In genomic region chr3:52841981-52842340, GRCh38 we compare ENCODE assay signal across 15 cellular contexts. TPM values are rescaled to one million over a fixed set of nuclear protein-coding genes. Genes with fewer than 3 reads are reported as not detected.
DNase-seq lines count a peak whose midpoint lies in the region; ATAC-seq, FAIRE-seq and TF ChIP-seq lines count a peak whose summit lies in the region.
"Had no signal": no experiment of that assay in that cellular context is flagged by ENCODE, and none has a peak within 500 bp of the region (broad histone marks: within the 10 kb centered on the region; RNA-seq: fewer than 3 reads in every experiment).

No MANE protein-coding gene starts in this region.

- in situ Hi-C loops in HepG2 (cut with HindIII; ENCODE audit: extremely low pct_ligation_motif_present, low pct_unique_long_range_greater_than_20kb): no loop called here

- no peak overlapping the region for H3K9ac ChIP-seq in liver (ENCODE audit: low read depth in 1 of 2, low read length in 2 of 2)
- H3K9ac ChIP-seq in HepG2 (ENCODE audit: insufficient read depth, low read depth, low read length): no peak overlapping the region

- no peak for TF ChIP-seq EP300 in HepG2 (IDR thresholded peaks at IDR 0.05; ENCODE audit: low read depth in 2 of 2, low read length in 2 of 2)
- TF ChIP-seq EP300 in HepG2 (CRISPR knock-in tag; IDR thresholded peaks at IDR 0.05; ENCODE audit: borderline replicate concordance): no peak

- WGBS in liver: 83% methylated on average over 12 of the region's 12 CpGs
- WGBS in HepG2 (ENCODE audit: low lambda C conversion rate): 82% methylated on average over 12 of the region's 12 CpGs

- no peaks in the 10 kb centered on the region for H3K27me3 ChIP-seq in liver (ENCODE audit: control insufficient read depth in 4 of 4, insufficient read depth in 4 of 4, low read length in 3 of 4)
- no peaks in the 10 kb centered on the region for H3K27me3 ChIP-seq in HepG2 (ENCODE audit: control insufficient read depth in 1 of 2, insufficient read depth in 2 of 2, low read length in 2 of 2)
- no peaks in the 10 kb centered on the region for H3K27me3 ChIP-seq in tibial artery
- no peaks in the 10 kb centered on the region for H3K27me3 ChIP-seq in effector memory CD4-positive, alpha-beta T cell (replicated peaks; ENCODE audit: control insufficient read depth, insufficient read depth, low read length, poor library complexity, severe bottlenecking)

- no TSS peak for BruUV-seq in HepG2 (replicated peaks; lab: Mats Ljungman, UMichigan)

- TF ChIP-seq CTCF in liver (IDR thresholded peaks at IDR 0.05; ENCODE audit: low read depth, low read length, missing input control) (no peak), HepG2 (CRISPR knock-in tag; IDR thresholded peaks at IDR 0.05) (no peak), tibial artery (IDR thresholded peaks at IDR 0.05) (no peak)

- H3K4me2 ChIP-seq in HepG2 (ENCODE audit: low read depth, low read length): no peak overlapping the region

- peaks cover 56% of the 10 kb centered on the region for H3K4me1 Mint-ChIP-seq in dendritic cell treated with granulocyte-macrophage colony-stimulating factor and Interleukin-4, amounts not matched to agents 40 ng/mL and 50 ng/mL, for 4 days (ENCODE audit: low read depth)
- peaks cover 2% of the 10 kb centered on the region for H3K4me1 Mint-ChIP-seq in memory B cell

- peaks cover 80% of the 10 kb centered on the region for H3K36me3 Mint-ChIP-seq in dendritic cell treated with granulocyte-macrophage colony-stimulating factor and Interleukin-4, amounts not matched to agents 40 ng/mL and 50 ng/mL, for 4 days (ENCODE audit: low read depth)
- peaks cover 10% of the 10 kb centered on the region for H3K36me3 Mint-ChIP-seq in memory B cell

- POLR2A ChIA-PET in HepG2 (lab: Yijun Ruan, JAX): no interaction called here

- H3K4me1 ChIP-seq in liver (ENCODE audit: control insufficient read depth in 4 of 4, insufficient read depth in 4 of 4, low read length in 3 of 4): peaks cover 9 to 51% (median 34%) of the 10 kb centered on the region in 4 donors
- peaks cover 26% of the 10 kb centered on the region for H3K4me1 ChIP-seq in HepG2 (ENCODE audit: insufficient read depth, low read length)
- H3K4me1 ChIP-seq in tibial artery: peaks cover 0 to 69% (median 54%) of the 10 kb centered on the region in 4 donors
- peaks cover 4% of the 10 kb centered on the region for H3K4me1 ChIP-seq in effector memory CD4-positive, alpha-beta T cell (ENCODE audit: control insufficient read depth, insufficient read depth, low read length, poor library complexity, severe bottlenecking)

- intact Hi-C loops in HepG2 (cut with micrococcal nuclease; ENCODE audit: unreplicated experiment) (no loop called here), tibial artery (cut with DNase I; ENCODE audit: low total_unique reads) (no loop called here)
- intact Hi-C loops in dendritic cell treated with granulocyte-macrophage colony-stimulating factor and Interleukin-4, amounts not matched to agents 40 ng/mL and 50 ng/mL, for 4 days (cut with micrococcal nuclease): no loop called here

- H3K27ac ChIP-seq in liver (ENCODE audit: low read depth in 1 of 2, low read length in 2 of 2) (peak overlapping the region; percentile 91 to 97), HepG2 (ENCODE audit: extremely low read length, insufficient read depth, low read length) (no peak overlapping the region), tibial artery (peak overlapping the region; percentile 86 to 91)
- no peak overlapping the region for H3K27ac ChIP-seq in effector memory CD4-positive, alpha-beta T cell (ENCODE audit: insufficient read depth, low read length, poor library complexity, severe bottlenecking)

- no peaks in the 10 kb centered on the region for H3K79me2 ChIP-seq in HepG2 (ENCODE audit: insufficient read depth, low read length)

- H2AFZ ChIP-seq in HepG2 (ENCODE audit: low read length): no peak overlapping the region

- peaks cover 0 to 2% (median under 1%) of the 10 kb centered on the region in 4 donors for H3K36me3 ChIP-seq in liver (ENCODE audit: control insufficient read depth in 4 of 4, insufficient read depth in 3 of 4, low read depth in 1 of 4, low read length in 3 of 4)
- H3K36me3 ChIP-seq in HepG2 (replicated peaks in 1 of 2; ENCODE audit: control insufficient read depth in 1 of 2, insufficient read depth in 2 of 2, low read length in 2 of 2): no peaks in the 10 kb centered on the region
- H3K36me3 ChIP-seq in tibial artery: peaks cover 0 to 56% (median 12%) of the 10 kb centered on the region in 3 donors
- peaks cover 47% of the 10 kb centered on the region for H3K36me3 ChIP-seq in effector memory CD4-positive, alpha-beta T cell (ENCODE audit: control insufficient read depth, insufficient read depth, low read length)

- CTCF ChIA-PET in HepG2 (lab: Yijun Ruan, JAX; ENCODE audit: low intra/inter-chr PET ratio, low total read pairs): no interaction called here

- TF ChIP-seq RAD21 in liver (IDR thresholded peaks at IDR 0.05) (no peak), HepG2 (CRISPR knock-in tag; IDR thresholded peaks at IDR 0.05) (no peak)

- ATAC-seq in HepG2: no peak
- no peak for ATAC-seq in memory B cell (ENCODE audit: low read depth)
- no peak for ATAC-seq in GM19463 (IDR thresholded peaks at IDR 0.05; ENCODE audit: unreplicated experiment)
- ATAC-seq: K562 had no signal

- DNase-seq in HepG2 (ENCODE audit: low spot score) (no peak), memory B cell (ENCODE audit: low spot score in 2 of 2) (no peak), tibial artery (peak in 1 of 2 donors; percentile 47), NCI-H748 treated with DMSO at 0.1 percent for 48 hours (lab: John Stamatoyannopoulos, UW) (no peak)
- no peak for DNase-seq in effector memory CD4-positive, alpha-beta T cell
- DNase-seq: COR-L47, H9, NCI-H1048, NCI-H1436 treated with DMSO at 0.1 percent for 48 hours, NCI-H510A treated with DMSO at 0.1 percent for 48 hours had no signal

- no peaks in the 10 kb centered on the region for H3K9me3 Mint-ChIP-seq in dendritic cell treated with granulocyte-macrophage colony-stimulating factor and Interleukin-4, amounts not matched to agents 40 ng/mL and 50 ng/mL, for 4 days
- no peaks in the 10 kb centered on the region for H3K9me3 Mint-ChIP-seq in memory B cell
- H3K9me3 Mint-ChIP-seq: H9 had no signal

- H3K4me3 Mint-ChIP-seq in dendritic cell treated with granulocyte-macrophage colony-stimulating factor and Interleukin-4, amounts not matched to agents 40 ng/mL and 50 ng/mL, for 4 days: no peak overlapping the region
- H3K4me3 Mint-ChIP-seq in memory B cell: no peak overlapping the region
- H3K4me3 Mint-ChIP-seq: H9 had no signal

- no peaks in the 10 kb centered on the region for H3K27me3 Mint-ChIP-seq in dendritic cell treated with granulocyte-macrophage colony-stimulating factor and Interleukin-4, amounts not matched to agents 40 ng/mL and 50 ng/mL, for 4 days
- H3K27me3 Mint-ChIP-seq in memory B cell: no peaks in the 10 kb centered on the region

- H3K9me3 ChIP-seq in liver (ENCODE audit: control insufficient read depth in 4 of 4, low read length in 3 of 4) (no peaks in the 10 kb centered on the region), HepG2 (ENCODE audit: low read length) (no peaks in the 10 kb centered on the region), tibial artery (no peaks in the 10 kb centered on the region)
- H3K9me3 ChIP-seq in effector memory CD4-positive, alpha-beta T cell (ENCODE audit: control insufficient read depth, low read length): no peaks in the 10 kb centered on the region

- no peak for FAIRE-seq in HepG2 (lab: Jason Lieb, UNC)
- FAIRE-seq: K562 had no signal

- TF ChIP-seq POLR2A in HepG2 (IDR thresholded peaks at IDR 0.05; ENCODE audit: insufficient read depth in 1 of 2, low read depth in 2 of 2, low read length in 2 of 2): no peak

- H4K20me1 ChIP-seq in HepG2 (ENCODE audit: insufficient read depth, low read length): no peaks in the 10 kb centered on the region

- H3K27ac Mint-ChIP-seq in dendritic cell treated with granulocyte-macrophage colony-stimulating factor and Interleukin-4, amounts not matched to agents 40 ng/mL and 50 ng/mL, for 4 days: peak overlapping the region; percentile 86
- peak overlapping the region; percentile 3 for H3K27ac Mint-ChIP-seq in memory B cell

- H3K4me3 ChIP-seq in liver (ENCODE audit: low read depth in 1 of 3, low read length in 3 of 3): no peak overlapping the region
- H3K4me3 ChIP-seq in HepG2 (replicated peaks in 1 of 3; ENCODE audit: insufficient read depth in 1 of 3, low read depth in 2 of 3, low read length in 3 of 3): no peak overlapping the region
- no peak overlapping the region for H3K4me3 ChIP-seq in tibial artery
- no peak overlapping the region for H3K4me3 ChIP-seq in effector memory CD4-positive, alpha-beta T cell (ENCODE audit: insufficient read depth, low read depth, low read length, poor library complexity, severe bottlenecking)
- H3K4me3 ChIP-seq: K562 had no signal

RNA-seq across cellular contexts. Expression of gene MUSTN1, which starts 7.1 kb away (rescaled TPM):
- total RNA-seq in liver (10 to 100 TPM in 1 of 2 donors, under 1 TPM in 1; 0.25 to 12.1 TPM), HepG2 (2016; rRNA removed; fragmentation: Illumina TruSeq; extraction: Trizol) (1.3 and 1.4 TPM in 2 replicates)
- polyA plus RNA-seq in liver (1 to 10 TPM; 1.8 to 6.1 TPM), HepG2 (2011; rRNA removed) (0.60 and 0.84 TPM in 2 replicates)
- total RNA-seq in HepG2 (2016; cell fraction: cytosol; rRNA removed; fragmentation: Illumina TruSeq; extraction: Trizol; ENCODE audit: low read depth): 1.1 TPM in 1 of 2 replicates, not detected in the other
- 1.8 and 2.0 TPM in 2 replicates for total RNA-seq in HepG2 (2016; cell fraction: insoluble cytoplasmic fraction; rRNA removed; fragmentation: Illumina TruSeq; extraction: Trizol)
- total RNA-seq in HepG2 (2016; cell fraction: membrane; rRNA removed; fragmentation: Illumina TruSeq; extraction: Trizol): 0.62 and 1.3 TPM in 2 replicates
- total RNA-seq in HepG2 (2016; cell fraction: nucleus; rRNA removed; fragmentation: Illumina TruSeq; extraction: Trizol): 1.5 and 1.8 TPM in 2 replicates
- polyA plus RNA-seq in HepG2 (2011; cell fraction: cytosol; rRNA removed): 0.46 and 0.76 TPM in 2 replicates
- 8.5 TPM in 2 replicates for polyA plus RNA-seq in HepG2 (2011; cell fraction: nucleus; rRNA removed)
- polyA plus RNA-seq in HepG2 (2012): 0.59 and 1.6 TPM in 2 replicates
- polyA plus RNA-seq in HepG2 (2016; cell fraction: cytosol; fragmentation: Illumina TruSeq; extraction: Trizol; ENCODE audit: low read depth): 0.95 and 1.2 TPM in 2 replicates
- 1.7 and 2.2 TPM in 2 replicates for polyA plus RNA-seq in HepG2 (2016; cell fraction: insoluble cytoplasmic fraction; fragmentation: Illumina TruSeq; extraction: Trizol; ENCODE audit: low read depth)
- 0.33 and 0.93 TPM in 2 replicates for polyA plus RNA-seq in HepG2 (2016; cell fraction: membrane; fragmentation: Illumina TruSeq; extraction: Trizol; ENCODE audit: low read depth)
- 4.6 and 6.7 TPM in 2 replicates for polyA plus RNA-seq in HepG2 (2016; cell fraction: nucleus; fragmentation: Illumina TruSeq; extraction: Trizol; ENCODE audit: insufficient read depth, low read depth)
- polyA minus RNA-seq in HepG2 (2011; rRNA and poly(A)+ RNA removed; ENCODE audit: low replicate concordance): 0.54 TPM in 1 of 2 replicates, not detected in the other
- not detected in 2 replicates for polyA minus RNA-seq in HepG2 (2011; cell fraction: cytosol; rRNA and poly(A)+ RNA removed)
- polyA minus RNA-seq in HepG2 (2011; cell fraction: nucleus; rRNA and poly(A)+ RNA removed): not detected in 2 replicates
- total RNA-seq: A673 had no signal

RNA-seq across cellular contexts. Expression of gene ITIH4, which starts 11.5 kb away (rescaled TPM):
- 1,000 to 10,000 TPM in 1 of 2 donors, 100 to 1,000 TPM in 1; 447 to 2,000 TPM for total RNA-seq in liver
- polyA plus RNA-seq in liver: 1,000 to 10,000 TPM; 2,821 to 3,354 TPM
- 1.5 and 5.3 TPM in 2 replicates for total RNA-seq in HepG2 (2016; rRNA removed; fragmentation: Illumina TruSeq; extraction: Trizol)
- total RNA-seq in HepG2 (2016; cell fraction: cytosol; rRNA removed; fragmentation: Illumina TruSeq; extraction: Trizol; ENCODE audit: low read depth): 1.1 and 1.6 TPM in 2 replicates
- total RNA-seq in HepG2 (2016; cell fraction: insoluble cytoplasmic fraction; rRNA removed; fragmentation: Illumina TruSeq; extraction: Trizol): 2.2 and 6.6 TPM in 2 replicates
- 1.0 and 2.3 TPM in 2 replicates for total RNA-seq in HepG2 (2016; cell fraction: membrane; rRNA removed; fragmentation: Illumina TruSeq; extraction: Trizol)
- total RNA-seq in HepG2 (2016; cell fraction: nucleus; rRNA removed; fragmentation: Illumina TruSeq; extraction: Trizol): 6.0 and 8.7 TPM in 2 replicates
- 2.7 and 3.7 TPM in 2 replicates for polyA plus RNA-seq in HepG2 (2011; rRNA removed)
- 1.1 and 1.6 TPM in 2 replicates for polyA plus RNA-seq in HepG2 (2011; cell fraction: cytosol; rRNA removed)
- polyA plus RNA-seq in HepG2 (2011; cell fraction: nucleus; rRNA removed): 6.7 and 7.2 TPM in 2 replicates
- polyA plus RNA-seq in HepG2 (2012): 0.95 TPM in 1 of 2 replicates, not detected in the other
- 0.76 and 1.1 TPM in 2 replicates for polyA plus RNA-seq in HepG2 (2016; cell fraction: cytosol; fragmentation: Illumina TruSeq; extraction: Trizol; ENCODE audit: low read depth)
- polyA plus RNA-seq in HepG2 (2016; cell fraction: insoluble cytoplasmic fraction; fragmentation: Illumina TruSeq; extraction: Trizol; ENCODE audit: low read depth): 1.3 and 1.6 TPM in 2 replicates
- polyA plus RNA-seq in HepG2 (2016; cell fraction: membrane; fragmentation: Illumina TruSeq; extraction: Trizol; ENCODE audit: low read depth): 1.2 and 1.4 TPM in 2 replicates
- 10.2 and 12.6 TPM in 2 replicates for polyA plus RNA-seq in HepG2 (2016; cell fraction: nucleus; fragmentation: Illumina TruSeq; extraction: Trizol; ENCODE audit: insufficient read depth, low read depth)
- 1.8 and 2.5 TPM in 2 replicates for polyA minus RNA-seq in HepG2 (2011; rRNA and poly(A)+ RNA removed; ENCODE audit: low replicate concordance)
- polyA minus RNA-seq in HepG2 (2011; cell fraction: cytosol; rRNA and poly(A)+ RNA removed): 0.59 and 0.97 TPM in 2 replicates
- polyA minus RNA-seq in HepG2 (2011; cell fraction: nucleus; rRNA and poly(A)+ RNA removed): 0.64 and 2.5 TPM in 2 replicates

RNA-seq across cellular contexts. Expression of gene ITIH3, which starts 47.4 kb away (rescaled TPM):
- 1,000 to 10,000 TPM in 1 of 2 donors, 100 to 1,000 TPM in 1; 507 to 1,075 TPM for total RNA-seq in liver
- 1,000 to 10,000 TPM in 1 of 2 donors, 100 to 1,000 TPM in 1; 743 to 1,326 TPM for polyA plus RNA-seq in liver
- 38.9 and 105 TPM in 2 replicates for total RNA-seq in HepG2 (2016; rRNA removed; fragmentation: Illumina TruSeq; extraction: Trizol)
- 10.8 and 12.0 TPM in 2 replicates for total RNA-seq in HepG2 (2016; cell fraction: cytosol; rRNA removed; fragmentation: Illumina TruSeq; extraction: Trizol; ENCODE audit: low read depth)
- total RNA-seq in HepG2 (2016; cell fraction: insoluble cytoplasmic fraction; rRNA removed; fragmentation: Illumina TruSeq; extraction: Trizol): 37.6 and 103 TPM in 2 replicates
- 14.7 and 16.8 TPM in 2 replicates for total RNA-seq in HepG2 (2016; cell fraction: membrane; rRNA removed; fragmentation: Illumina TruSeq; extraction: Trizol)
- 132 and 140 TPM in 2 replicates for total RNA-seq in HepG2 (2016; cell fraction: nucleus; rRNA removed; fragmentation: Illumina TruSeq; extraction: Trizol)
- 632 and 1,233 TPM in 2 replicates for polyA plus RNA-seq in HepG2 (2011; rRNA removed)
- 347 and 666 TPM in 2 replicates for polyA plus RNA-seq in HepG2 (2011; cell fraction: cytosol; rRNA removed)
- polyA plus RNA-seq in HepG2 (2011; cell fraction: nucleus; rRNA removed): 3,464 and 4,379 TPM in 2 replicates
- polyA plus RNA-seq in HepG2 (2012): 718 and 962 TPM in 2 replicates
- 7.0 and 7.3 TPM in 2 replicates for polyA plus RNA-seq in HepG2 (2016; cell fraction: cytosol; fragmentation: Illumina TruSeq; extraction: Trizol; ENCODE audit: low read depth)
- polyA plus RNA-seq in HepG2 (2016; cell fraction: insoluble cytoplasmic fraction; fragmentation: Illumina TruSeq; extraction: Trizol; ENCODE audit: low read depth): 31.3 and 36.2 TPM in 2 replicates
- 10.3 TPM in 2 replicates for polyA plus RNA-seq in HepG2 (2016; cell fraction: membrane; fragmentation: Illumina TruSeq; extraction: Trizol; ENCODE audit: low read depth)
- 273 and 284 TPM in 2 replicates for polyA plus RNA-seq in HepG2 (2016; cell fraction: nucleus; fragmentation: Illumina TruSeq; extraction: Trizol; ENCODE audit: insufficient read depth, low read depth)
- 0.26 and 415 TPM in 2 replicates for polyA minus RNA-seq in HepG2 (2011; rRNA and poly(A)+ RNA removed; ENCODE audit: low replicate concordance)
- 134 and 348 TPM in 2 replicates for polyA minus RNA-seq in HepG2 (2011; cell fraction: cytosol; rRNA and poly(A)+ RNA removed)
- 662 and 1,024 TPM in 2 replicates for polyA minus RNA-seq in HepG2 (2011; cell fraction: nucleus; rRNA and poly(A)+ RNA removed)
- total RNA-seq: A673, H9 had no signal
- polyA plus RNA-seq: K562 had no signal

RNA-seq across cellular contexts. Expression of gene STIMATE, which starts 55.4 kb away (rescaled TPM):
- total RNA-seq in liver (10 to 100 TPM; 14.0 to 24.4 TPM), HepG2 (2016; rRNA removed; fragmentation: Illumina TruSeq; extraction: Trizol) (8.7 and 11.7 TPM in 2 replicates)
- polyA plus RNA-seq in liver (10 to 100 TPM; 18.6 to 23.1 TPM), HepG2 (2011; rRNA removed) (5.7 and 6.2 TPM in 2 replicates)
- total RNA-seq in HepG2 (2016; cell fraction: cytosol; rRNA removed; fragmentation: Illumina TruSeq; extraction: Trizol; ENCODE audit: low read depth): 18.2 and 18.6 TPM in 2 replicates
- 7.4 and 13.2 TPM in 2 replicates for total RNA-seq in HepG2 (2016; cell fraction: insoluble cytoplasmic fraction; rRNA removed; fragmentation: Illumina TruSeq; extraction: Trizol)
- 22.9 and 26.2 TPM in 2 replicates for total RNA-seq in HepG2 (2016; cell fraction: membrane; rRNA removed; fragmentation: Illumina TruSeq; extraction: Trizol)
- total RNA-seq in HepG2 (2016; cell fraction: nucleus; rRNA removed; fragmentation: Illumina TruSeq; extraction: Trizol): 6.8 and 12.1 TPM in 2 replicates
- polyA plus RNA-seq in HepG2 (2011; cell fraction: cytosol; rRNA removed): 6.4 and 6.8 TPM in 2 replicates
- polyA plus RNA-seq in HepG2 (2011; cell fraction: nucleus; rRNA removed): 27.8 and 29.6 TPM in 2 replicates
- 5.6 and 5.9 TPM in 2 replicates for polyA plus RNA-seq in HepG2 (2012)
- 28.0 and 29.6 TPM in 2 replicates for polyA plus RNA-seq in HepG2 (2016; cell fraction: cytosol; fragmentation: Illumina TruSeq; extraction: Trizol; ENCODE audit: low read depth)
- polyA plus RNA-seq in HepG2 (2016; cell fraction: insoluble cytoplasmic fraction; fragmentation: Illumina TruSeq; extraction: Trizol; ENCODE audit: low read depth): 8.4 and 9.2 TPM in 2 replicates
- polyA plus RNA-seq in HepG2 (2016; cell fraction: membrane; fragmentation: Illumina TruSeq; extraction: Trizol; ENCODE audit: low read depth): 25.4 and 30.7 TPM in 2 replicates
- polyA plus RNA-seq in HepG2 (2016; cell fraction: nucleus; fragmentation: Illumina TruSeq; extraction: Trizol; ENCODE audit: insufficient read depth, low read depth): 12.9 and 17.4 TPM in 2 replicates
- 11.7 and 11.8 TPM in 2 replicates for polyA minus RNA-seq in HepG2 (2011; rRNA and poly(A)+ RNA removed; ENCODE audit: low replicate concordance)
- 6.1 and 8.6 TPM in 2 replicates for polyA minus RNA-seq in HepG2 (2011; cell fraction: cytosol; rRNA and poly(A)+ RNA removed)
- polyA minus RNA-seq in HepG2 (2011; cell fraction: nucleus; rRNA and poly(A)+ RNA removed): 5.3 and 7.9 TPM in 2 replicates

Comparison
In these comparisons a context has a peak if more than half of its experiments do, and no peak if none do; other contexts are left out.
1. H3K27ac ChIP-seq: peak in liver (2 of 2) and tibial artery (2 of 2); none in HepG2 (single experiment) and effector memory CD4-positive, alpha-beta T cell (single experiment).
2. RNA of gene ITIH4, which starts 11.5 kb away (total RNA-seq): 447 to 2,000 TPM in liver; 1.0 to 8.7 TPM in HepG2; every median in the first group is over 10 times any median in the second.